Comparison of ENCODE assay signal across 17 cellular contexts in genomic region chr16:87199901-87200300, GRCh38.
DNase-seq lines count a peak whose midpoint lies in the region; ATAC-seq and TF ChIP-seq lines count a peak whose summit lies in the region.
"Had no signal": no experiment of that assay in that cellular context is flagged by ENCODE, and none has a peak within 500 bp of the region (broad histone marks: within the 10 kb centered on the region; RNA-seq: fewer than 3 reads in every experiment).

No MANE protein-coding gene starts in this region.

- WGBS in endodermal cell (ENCODE audit: insufficient coverage in 1 of 2, insufficient read length in 1 of 2), 2 experiments: 80 to 83% methylated on average over 6 to 7 of the region's 7 CpGs
- WGBS in aorta, 2 donors: 82 to 86% methylated on average over 7 of the region's 7 CpGs

- no peak overlapping the region for H3K9ac ChIP-seq in endodermal cell (ENCODE audit: extremely low read depth, low read length, poor library complexity, severe bottlenecking)
- H3K9ac ChIP-seq: BLaER1 treated with 17β-estradiol and CSF1 and Interleukin-3, amounts not matched to agents 10 nM and 100 nM; GM23248 had no signal

- H3K27me3 Mint-ChIP-seq in natural killer cell (ENCODE audit: low read depth in 2 of 2): peaks cover 9 to 19% of the 10 kb centered on the region in 2 donors
- peaks cover 16 to 17% of the 10 kb centered on the region in 2 donors for H3K27me3 Mint-ChIP-seq in natural killer cell treated with Interleukin-12 subunit alpha and Interleukin-12 subunit beta and Interleukin-15 and Interleukin-18, amount 100 ng/mL, for 72 hours
- peaks cover 5% of the 10 kb centered on the region for H3K27me3 Mint-ChIP-seq in endodermal cell (ENCODE audit: insufficient read depth)
- H3K27me3 Mint-ChIP-seq in osteocyte (ENCODE audit: unreplicated experiment): no peaks in the 10 kb centered on the region

- intact Hi-C loops in natural killer cell (cut with micrococcal nuclease): loop anchor here (5.0 kb wide), 1 partner anchor 437 kb away; no protein-coding TSS in a partner anchor
- intact Hi-C loops in aorta (cut with DNase I): loop anchor here (5.0 to 10.0 kb wide), 3 partner anchors 77 to 635 kb away; partner anchors contain the start of gene FOXC2 (in 2 of the 2)

- H3K9me3 ChIP-seq in endodermal cell (ENCODE audit: control insufficient read depth, low read length): no peaks in the 10 kb centered on the region
- H3K9me3 ChIP-seq in aorta (ENCODE audit: control insufficient read depth, low read length): no peaks in the 10 kb centered on the region
- H3K9me3 ChIP-seq: A549 had no signal

- no peak overlapping the region for H3K4me3 Mint-ChIP-seq in natural killer cell
- H3K4me3 Mint-ChIP-seq in natural killer cell treated with Interleukin-12 subunit alpha and Interleukin-12 subunit beta and Interleukin-15 and Interleukin-18, amount 100 ng/mL, for 72 hours: no peak overlapping the region
- no peak overlapping the region for H3K4me3 Mint-ChIP-seq in endodermal cell
- no peak overlapping the region for H3K4me3 Mint-ChIP-seq in osteocyte (ENCODE audit: unreplicated experiment)
- H3K4me3 Mint-ChIP-seq: CD8-positive, alpha-beta T cell; IgD-negative memory B cell had no signal

- H3K4me3 ChIP-seq in endodermal cell (ENCODE audit: low read length): no peak overlapping the region
- no peak overlapping the region for H3K4me3 ChIP-seq in aorta (ENCODE audit: low read length in 2 of 2)
- H3K4me3 ChIP-seq: A549; BLaER1 treated with 17β-estradiol and CSF1 and Interleukin-3, amounts not matched to agents 10 nM and 100 nM; GM23248 had no signal

- no peaks in the 10 kb centered on the region for H3K36me3 Mint-ChIP-seq in natural killer cell
- H3K36me3 Mint-ChIP-seq in natural killer cell treated with Interleukin-12 subunit alpha and Interleukin-12 subunit beta and Interleukin-15 and Interleukin-18, amount 100 ng/mL, for 72 hours: no peaks in the 10 kb centered on the region
- no peaks in the 10 kb centered on the region for H3K36me3 Mint-ChIP-seq in endodermal cell (ENCODE audit: low read depth)
- H3K36me3 Mint-ChIP-seq in osteocyte (ENCODE audit: unreplicated experiment): no peaks in the 10 kb centered on the region
- H3K36me3 Mint-ChIP-seq: CD8-positive, alpha-beta T cell had no signal

- no peak overlapping the region for H3K27ac ChIP-seq in endodermal cell (ENCODE audit: low read depth, low read length)
- H3K27ac ChIP-seq in aorta (ENCODE audit: low read depth in 1 of 2, low read length in 2 of 2): no peak overlapping the region
- H3K27ac ChIP-seq: 22Rv1; A549; BLaER1 treated with 17β-estradiol and CSF1 and Interleukin-3, amounts not matched to agents 10 nM and 100 nM had no signal

- TF ChIP-seq CTCF in natural killer cell (IDR thresholded peaks at IDR 0.05) (no peak), endodermal cell (conservative IDR thresholded peaks at IDR 0.05) (no peak), osteocyte (IDR thresholded peaks at IDR 0.05) (no peak), GM13976 (IDR thresholded peaks at IDR 0.05; ENCODE audit: borderline replicate concordance, control extremely low read depth, extremely low read depth, insufficient read depth, missing control alignments) (no peak)

- peaks cover 0 to 2% of the 10 kb centered on the region in 2 donors for H3K9me3 Mint-ChIP-seq in natural killer cell
- no peaks in the 10 kb centered on the region for H3K9me3 Mint-ChIP-seq in natural killer cell treated with Interleukin-12 subunit alpha and Interleukin-12 subunit beta and Interleukin-15 and Interleukin-18, amount 100 ng/mL, for 72 hours
- H3K9me3 Mint-ChIP-seq in endodermal cell: peaks cover 3% of the 10 kb centered on the region
- no peaks in the 10 kb centered on the region for H3K9me3 Mint-ChIP-seq in osteocyte (ENCODE audit: unreplicated experiment)
- H3K9me3 Mint-ChIP-seq: CD8-positive, alpha-beta T cell; IgD-negative memory B cell had no signal

- H3K27ac Mint-ChIP-seq in natural killer cell: peak overlapping the region; percentile 10 to 24
- peak overlapping the region in 1 of 2 donors; percentile 9 for H3K27ac Mint-ChIP-seq in natural killer cell treated with Interleukin-12 subunit alpha and Interleukin-12 subunit beta and Interleukin-15 and Interleukin-18, amount 100 ng/mL, for 72 hours
- H3K27ac Mint-ChIP-seq in endodermal cell: peak overlapping the region; percentile 7
- peak overlapping the region; percentile 97 for H3K27ac Mint-ChIP-seq in osteocyte (ENCODE audit: unreplicated experiment)
- H3K27ac Mint-ChIP-seq: CD8-positive, alpha-beta T cell; IgD-negative memory B cell had no signal

- ATAC-seq in natural killer cell (no peak), aorta (ENCODE audit: low FRiP score) (peak; percentile 37), HG02571 (IDR thresholded peaks at IDR 0.05; ENCODE audit: unreplicated experiment) (no peak)
- ATAC-seq in natural killer cell treated with Interleukin-12 subunit alpha and Interleukin-12 subunit beta and Interleukin-15 and Interleukin-18, amount 100 ng/mL, for 72 hours: no peak
- ATAC-seq: A549; CD8-positive, alpha-beta T cell had no signal

- H3K4me1 ChIP-seq in endodermal cell (ENCODE audit: control insufficient read depth, insufficient read depth, low read length): no peaks in the 10 kb centered on the region
- H3K4me1 ChIP-seq in aorta (ENCODE audit: control insufficient read depth in 1 of 2, insufficient read depth in 2 of 2, low read length in 2 of 2): peaks cover 0 to 4% of the 10 kb centered on the region in 2 donors

- no peaks in the 10 kb centered on the region for H3K27me3 ChIP-seq in endodermal cell (ENCODE audit: control insufficient read depth, insufficient read depth, low read length, poor library complexity, severe bottlenecking)
- no peaks in the 10 kb centered on the region for H3K27me3 ChIP-seq in aorta (ENCODE audit: control insufficient read depth in 1 of 2, insufficient read depth in 2 of 2, low read length in 1 of 2)
- H3K27me3 ChIP-seq: BLaER1 treated with 17β-estradiol and CSF1 and Interleukin-3, amounts not matched to agents 10 nM and 100 nM had no signal

- in situ Hi-C loops in GM13976 (cut with MboI; ENCODE audit: low sequenced_read_pairs, unreplicated experiment): no loop called here

- H3K4me1 Mint-ChIP-seq in natural killer cell (peaks cover 10 to 19% of the 10 kb centered on the region in 2 donors), endodermal cell (peaks cover 13% of the 10 kb centered on the region), osteocyte (ENCODE audit: unreplicated experiment) (peaks cover 81% of the 10 kb centered on the region)
- peaks cover 6% of the 10 kb centered on the region in 2 donors for H3K4me1 Mint-ChIP-seq in natural killer cell treated with Interleukin-12 subunit alpha and Interleukin-12 subunit beta and Interleukin-15 and Interleukin-18, amount 100 ng/mL, for 72 hours (ENCODE audit: low read depth in 2 of 2)

- H3K36me3 ChIP-seq in endodermal cell (ENCODE audit: control insufficient read depth, insufficient read depth, low read length) (no peaks in the 10 kb centered on the region), aorta (ENCODE audit: control insufficient read depth in 1 of 2, insufficient read depth in 2 of 2, low read length in 1 of 2) (no peaks in the 10 kb centered on the region)
- H3K36me3 ChIP-seq: BLaER1 treated with 17β-estradiol and CSF1 and Interleukin-3, amounts not matched to agents 10 nM and 100 nM had no signal

- DNase-seq in natural killer cell (no peak), endodermal cell (no peak), osteocyte (ENCODE audit: extremely low spot score, unreplicated experiment) (no peak), aorta (no peak), medulla oblongata (ENCODE audit: extremely low spot score) (no peak), GM13976 (ENCODE audit: low spot score) (no peak)
- DNase-seq in natural killer cell treated with Interleukin-12 subunit alpha and Interleukin-12 subunit beta and Interleukin-15 and Interleukin-18, amount 100 ng/mL, for 72 hours (ENCODE audit: low spot score): no peak
- DNase-seq: Calu3; CD8-positive, alpha-beta T cell; DMS79 treated with DMSO at 0.1 percent for 48 hours; HCEC 1CT had no signal
